Comparison of ENCODE assay signal across 17 cellular contexts in the genomic region with DNA sequence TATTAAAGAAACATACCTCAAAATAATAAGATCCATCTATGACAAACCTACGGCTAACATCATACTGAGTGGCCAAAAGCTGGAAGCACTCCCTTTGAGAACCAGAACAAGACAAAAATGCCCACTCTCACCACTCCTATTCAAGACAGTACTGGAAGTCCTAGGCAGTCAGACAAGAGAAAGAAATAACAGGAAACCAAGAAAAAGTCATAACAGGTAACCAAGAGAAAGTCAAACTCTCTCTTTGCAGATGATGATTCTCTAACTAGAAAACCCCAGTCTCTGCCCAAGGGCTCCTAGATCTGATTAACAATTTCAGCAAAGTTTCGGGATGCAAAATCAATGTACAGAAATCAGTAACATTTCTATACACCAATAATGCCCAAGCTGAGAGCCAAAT. TPM values are rescaled to one million over a fixed set of nuclear protein-coding genes. Genes with fewer than 3 reads are reported as not detected.
DNase-seq lines count a peak whose midpoint lies in the region; ATAC-seq, FAIRE-seq and TF ChIP-seq lines count a peak whose summit lies in the region.
"Had no signal": no experiment of that assay in that cellular context is flagged by ENCODE, and none has a peak within 500 bp of the region (broad histone marks: within the 10 kb centered on the region; RNA-seq: fewer than 3 reads in every experiment).

No MANE protein-coding gene starts in this region.

- FAIRE-seq in islet of Langerhans (lab: Jason Lieb, UNC), result peak; percentile 30
- FAIRE-seq: kidney, RCC 7860 had no signal

- peaks cover 31 to 35% of the 10 kb centered on the region in 2 donors for H3K36me3 Mint-ChIP-seq in CD4-positive, alpha-beta memory T cell
- peaks cover 56% of the 10 kb centered on the region for H3K36me3 Mint-ChIP-seq in activated B cell treated with CpG ODN at 0.5 μM for 24 hours (ENCODE audit: low read depth)

- H3K4me1 Mint-ChIP-seq in CD4-positive, alpha-beta memory T cell, result peaks cover 82 to 96% (median 88%) of the 10 kb centered on the region in 4 donors
- peaks cover 69% of the 10 kb centered on the region for H3K4me1 Mint-ChIP-seq in activated B cell treated with CpG ODN at 0.5 μM for 24 hours

- H3K27me3 Mint-ChIP-seq in CD4-positive, alpha-beta memory T cell, result no peaks in the 10 kb centered on the region
- H3K27me3 Mint-ChIP-seq in activated B cell treated with CpG ODN at 0.5 μM for 24 hours, result no peaks in the 10 kb centered on the region

- ATAC-seq in GM18868 (IDR thresholded peaks at IDR 0.05; ENCODE audit: unreplicated experiment) (peak; percentile 48), activated B cell treated with CpG ODN at 0.5 μM for 24 hours (ENCODE audit: low read depth) (no peak), HG03045 (IDR thresholded peaks at IDR 0.05; ENCODE audit: unreplicated experiment) (no peak), HG02885 (IDR thresholded peaks at IDR 0.05; ENCODE audit: poor library complexity, unreplicated experiment) (no peak)

- TF ChIP-seq RAD21 in SK-N-SH (IDR thresholded peaks at IDR 0.05; ENCODE audit: low read length), result no peak

- H3K9me3 ChIP-seq in CD4-positive, alpha-beta memory T cell (ENCODE audit: control insufficient read depth in 1 of 2, low read length in 2 of 2), result no peaks in the 10 kb centered on the region
- peaks cover 7% of the 10 kb centered on the region; the same call in 1 of the 2 replicates for H3K9me3 ChIP-seq in SK-N-SH
- H3K9me3 ChIP-seq: transverse colon had no signal

- POLR2A ChIA-PET in CD4-positive, alpha-beta memory T cell (lab: Charles Lee; ENCODE audit: partially characterized antibody), result interaction anchor here (1.5 to 1.8 kb wide), 3 partner anchors 14 to 33 kb away, joined by 3 to 6 read pairs (median 4); no protein-coding TSS in a partner anchor
- POLR2A ChIA-PET in activated B cell treated with CpG ODN at 0.5 μM for 24 hours (lab: Charles Lee) (no interaction called here), SK-N-SH (lab: Yijun Ruan, JAX) (no interaction called here)

- no peaks in the 10 kb centered on the region for H3K36me3 ChIP-seq in CD4-positive, alpha-beta memory T cell (ENCODE audit: insufficient read depth, low read length)
- H3K36me3 ChIP-seq in SK-N-SH (replicated peaks in 1 of 2; ENCODE audit: control insufficient read depth in 1 of 2, insufficient read depth in 2 of 2, low read length in 1 of 2), result peaks cover 0 to 23% of the 10 kb centered on the region in 2 experiments
- H3K36me3 ChIP-seq: transverse colon had no signal

- H3K27ac Mint-ChIP-seq in CD4-positive, alpha-beta memory T cell, result peak overlapping the region; percentile 58 to 94 (median 92)
- H3K27ac Mint-ChIP-seq in activated B cell treated with CpG ODN at 0.5 μM for 24 hours, result peak overlapping the region; percentile 15

- H3K9me2 ChIP-seq in SK-N-SH, result no peaks in the 10 kb centered on the region

- H3K4me2 ChIP-seq in SK-N-SH, result no peak overlapping the region
- H3K4me2 ChIP-seq: hepatocyte had no signal

- no peaks in the 10 kb centered on the region for H3F3A ChIP-seq in SK-N-SH (replicated peaks; ENCODE audit: insufficient read depth)

- H3K9me3 Mint-ChIP-seq in CD4-positive, alpha-beta memory T cell, result peaks cover 0 to 7% (median 0%) of the 10 kb centered on the region in 8 donors
- H3K9me3 Mint-ChIP-seq in activated B cell treated with CpG ODN at 0.5 μM for 24 hours, result peaks cover 7% of the 10 kb centered on the region

- no peaks in the 10 kb centered on the region for H4K20me1 ChIP-seq in SK-N-SH (ENCODE audit: insufficient read depth)

- H3K4me3 Mint-ChIP-seq in CD4-positive, alpha-beta memory T cell, result peak overlapping the region; percentile 75 to 88 (median 82)
- H3K4me3 Mint-ChIP-seq in activated B cell treated with CpG ODN at 0.5 μM for 24 hours, result no peak overlapping the region

- intact Hi-C loops in CD4-positive, alpha-beta memory T cell (cut with micrococcal nuclease), result loop anchor here (1.0 kb wide), 1 partner anchor 12 kb away; no protein-coding TSS in a partner anchor
- intact Hi-C loops in activated B cell treated with CpG ODN at 0.5 μM for 24 hours (cut with micrococcal nuclease), result no loop called here

- peaks cover 98% of the 10 kb centered on the region for H3K4me1 ChIP-seq in CD4-positive, alpha-beta memory T cell (ENCODE audit: insufficient read depth, low read length)
- H3K4me1 ChIP-seq in SK-N-SH (ENCODE audit: control insufficient read depth in 1 of 2, insufficient read depth in 2 of 2, low read depth in 1 of 2, low read length in 1 of 2), result no peaks in the 10 kb centered on the region; a peak in 1 of 4 replicates

- peak overlapping the region in 1 of 2 donors; percentile 5 for H3K4me3 ChIP-seq in CD4-positive, alpha-beta memory T cell (ENCODE audit: low read length in 2 of 2)
- no peak overlapping the region for H3K4me3 ChIP-seq in SK-N-SH (ENCODE audit: low read depth in 2 of 2, low read length in 1 of 2)
- H3K4me3 ChIP-seq: GM23248, hepatocyte, transverse colon had no signal

- H3K9ac ChIP-seq in SK-N-SH, result no peak overlapping the region
- H3K9ac ChIP-seq: GM23248 had no signal

- no peak for TF ChIP-seq EP300 in SK-N-SH (IDR thresholded peaks at IDR 0.05; ENCODE audit: borderline replicate concordance in 1 of 2, low read depth in 1 of 2, low read length in 1 of 2)

- no peak for TF ChIP-seq CTCF in activated B cell treated with CpG ODN at 0.5 μM for 24 hours (IDR thresholded peaks at IDR 0.05)
- TF ChIP-seq CTCF in SK-N-SH (IDR thresholded peaks at IDR 0.05), result no peak

- CTCF ChIA-PET in CD4-positive, alpha-beta memory T cell (lab: Charles Lee; ENCODE audit: partially characterized antibody), result interaction anchor here (1.5 to 5.5 kb wide), 3 partner anchors 26 to 79 kb away, joined by 4 to 33 read pairs (median 4); no protein-coding TSS in a partner anchor
- CTCF ChIA-PET in activated B cell treated with CpG ODN at 0.5 μM for 24 hours (lab: Charles Lee) (interaction anchor here (0.6 to 1.4 kb wide), 2 partner anchors 13 to 26 kb away, joined by 3 read pairs; no protein-coding TSS in a partner anchor), SK-N-SH (lab: Yijun Ruan, JAX) (no interaction called here)

- H2AFZ ChIP-seq in SK-N-SH (ENCODE audit: low read depth), result no peak overlapping the region
- H2AFZ ChIP-seq: GM23248, hepatocyte had no signal

- peak overlapping the region; percentile 4 for H3K27ac ChIP-seq in CD4-positive, alpha-beta memory T cell (ENCODE audit: low read depth, low read length)
- no peak overlapping the region for H3K27ac ChIP-seq in SK-N-SH (ENCODE audit: low read depth in 2 of 2, low read length in 1 of 2)
- H3K27ac ChIP-seq: GM23248, hepatocyte, transverse colon had no signal

- peaks cover 94% of the 10 kb centered on the region for H3K79me2 ChIP-seq in SK-N-SH (ENCODE audit: insufficient read depth)

- DNase-seq in CD4-positive, alpha-beta memory T cell, result peak in 2 of 5 donors; percentile 12 to 17
- no peak for DNase-seq in activated B cell treated with CpG ODN at 0.5 μM for 24 hours
- no peak for DNase-seq in HK-2 (ENCODE audit: unreplicated experiment)
- DNase-seq in SK-N-SH, result no peak
- DNase-seq: cerebellar nuclear complex, GM23248, kidney, mesenchymal stem cell, NCI-H1105, NCI-H82, transverse colon had no signal

- WGBS in SK-N-SH (ENCODE audit: low lambda C conversion rate), result 97% methylated on average over 2 of the region's 2 CpGs

- no peaks in the 10 kb centered on the region for H3K27me3 ChIP-seq in CD4-positive, alpha-beta memory T cell (ENCODE audit: insufficient read depth, low read length)
- H3K27me3 ChIP-seq in SK-N-SH (ENCODE audit: insufficient read depth), result no peaks in the 10 kb centered on the region
- H3K27me3 ChIP-seq: hepatocyte, transverse colon had no signal

TF ChIP-seq in SK-N-SH, 30 proteins besides CTCF, POLR2A, EP300 and RAD21 (continues in another document):
- TF ChIP-seq EZH2phosphoT487 (IDR thresholded peaks at IDR 0.05; ENCODE audit: borderline replicate concordance, low read depth) (no peak), MEF2A (IDR thresholded peaks at IDR 0.05; ENCODE audit: borderline replicate concordance, low read depth) (no peak), RXRA (IDR thresholded peaks at IDR 0.05; ENCODE audit: borderline replicate concordance, low read depth) (no peak), SMC3 (IDR thresholded peaks at IDR 0.05; ENCODE audit: low read depth, low read length) (no peak), MXI1 (IDR thresholded peaks at IDR 0.05; ENCODE audit: low read depth, low read length) (no peak), RFX5 (IDR thresholded peaks at IDR 0.05; ENCODE audit: low read length) (no peak), SIN3A (IDR thresholded peaks at IDR 0.05; ENCODE audit: borderline replicate concordance, low read depth, low read length) (no peak), POLR2AphosphoS5 (IDR thresholded peaks at IDR 0.05; ENCODE audit: low read depth, low read length) (no peak), TEAD4 (IDR thresholded peaks at IDR 0.05; ENCODE audit: borderline replicate concordance, insufficient read depth) (no peak), FOXM1 (IDR thresholded peaks at IDR 0.05; ENCODE audit: low read depth) (no peak), GATA2 (CRISPR knock-in tag; IDR thresholded peaks at IDR 0.05) (no peak)

RNA-seq across cellular contexts. Expression of gene TMEM123, which starts 35.6 kb away (rescaled TPM):
- total RNA-seq in CD4-positive, alpha-beta memory T cell, result 100 to 1,000 TPM; 383 to 397 TPM
- 100 to 1,000 TPM; 752 to 839 TPM for polyA plus RNA-seq in CD4-positive, alpha-beta memory T cell
- 182 and 191 TPM in 2 replicates for total RNA-seq in activated B cell treated with CpG ODN at 0.5 μM for 24 hours
- polyA plus RNA-seq in SK-N-SH (2012; rRNA removed), result 86.1 and 132 TPM in 2 replicates
- 120 and 146 TPM in 2 replicates for polyA plus RNA-seq in SK-N-SH (2012; cell fraction: cytosol; rRNA removed)
- 11.3 and 29.4 TPM in 2 replicates for polyA plus RNA-seq in SK-N-SH (2012; cell fraction: nucleus; rRNA removed)
